29 cellular contexts compared by ENCODE assay signal in the genomic region with DNA sequence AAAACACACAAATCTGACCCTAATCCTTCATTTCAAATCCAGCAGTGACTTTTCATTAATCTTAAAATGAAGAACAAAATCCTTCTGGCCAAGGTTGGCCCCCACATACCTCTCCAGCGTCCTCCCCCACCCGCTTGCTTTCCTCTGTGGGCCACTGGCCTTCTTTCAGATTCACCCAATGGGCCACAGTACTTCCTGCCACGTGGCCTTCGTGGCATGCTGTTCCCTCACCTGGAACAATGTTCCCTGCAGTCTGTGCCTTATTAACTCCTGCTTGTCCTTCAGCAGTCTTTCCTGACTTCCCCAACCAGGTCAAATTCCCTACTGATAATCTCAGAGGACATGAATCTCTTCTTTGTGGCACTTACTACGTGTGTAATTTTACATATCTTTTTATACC. TPM values are rescaled to one million over a fixed set of nuclear protein-coding genes. Genes with fewer than 3 reads are reported as not detected.
DNase-seq lines count a peak whose midpoint lies in the region; ATAC-seq and TF ChIP-seq lines count a peak whose summit lies in the region.
"Had no signal": no experiment of that assay in that cellular context is flagged by ENCODE, and none has a peak within 500 bp of the region (broad histone marks: within the 10 kb centered on the region; RNA-seq: fewer than 3 reads in every experiment).

No MANE protein-coding gene starts in this region.

- H3K36me3 ChIP-seq in neural progenitor cell (no peaks in the 10 kb centered on the region), upper lobe of right lung (peaks cover 13% of the 10 kb centered on the region)

- no peak for TF ChIP-seq CTCF in HL-60 (IDR thresholded peaks at IDR 0.05; ENCODE audit: insufficient read depth, low read length)
- no peak for TF ChIP-seq CTCF in WTC11 (IDR thresholded peaks at IDR 0.05)
- TF ChIP-seq CTCF in neural progenitor cell (IDR thresholded peaks at IDR 0.05): no peak
- TF ChIP-seq CTCF in upper lobe of right lung (IDR thresholded peaks at IDR 0.05): no peak

- DNase-seq in HL-60 (ENCODE audit: low read depth in 1 of 2, low spot score in 1 of 2) (no peak), WTC11 (ENCODE audit: low spot score) (no peak), neural progenitor cell (ENCODE audit: low spot score) (no peak), upper lobe of right lung (no peak)
- DNase-seq in activated T-helper 2 cell treated with anti-CD3 and anti-CD28 coated beads, Interferon-gamma antibody, Interleukin-2, Interleukin-4, amounts not matched to agents 10 μg/mL and 5 μg/mL and 100 μg/mL, durations not matched to agents 14 hours and 24 hours and 36 hours (ENCODE audit: low spot score): no peak
- DNase-seq: activated CD4-positive, alpha-beta T cell treated with anti-CD3 and anti-CD28 coated beads for 48 hours; activated CD8-positive, alpha-beta memory T cell treated with anti-CD3 and anti-CD28 coated beads, Interleukin-2, amount 10 ng/mL, durations not matched to agents 7 days and 5 days; CD4-positive, CD25-positive, alpha-beta regulatory T cell; heart right ventricle; left lung; NCI-H1105 treated with DMSO at 0.1 percent for 48 hours; NCI-H2081; NCI-H446; stimulated activated CD4-positive, alpha-beta T cell treated with anti-CD3 and anti-CD28 coated beads, Interleukin-2, amount 100 ng/mL, for 24 hours had no signal

- intact Hi-C loops in upper lobe of right lung (cut with DNase I): no loop called here
- intact Hi-C loops in activated T-helper 2 cell treated with anti-CD3 and anti-CD28 coated beads, Interferon-gamma antibody, Interleukin-2, Interleukin-4, amounts not matched to agents 10 μg/mL and 5 μg/mL and 100 μg/mL, durations not matched to agents 14 hours and 24 hours and 36 hours (cut with micrococcal nuclease): no loop called here

- no peak overlapping the region for H3K4me3 ChIP-seq in HL-60 (replicated peaks; ENCODE audit: insufficient read depth, low read length)
- no peak overlapping the region for H3K4me3 ChIP-seq in neural progenitor cell
- no peak overlapping the region for H3K4me3 ChIP-seq in upper lobe of right lung
- H3K4me3 ChIP-seq: heart right ventricle, left lung, psoas muscle, skin epidermis had no signal

- H3K79me2 ChIP-seq in neural progenitor cell (ENCODE audit: low read depth): no peaks in the 10 kb centered on the region

- H3K9me3 ChIP-seq in neural progenitor cell (ENCODE audit: low read depth) (no peaks in the 10 kb centered on the region), upper lobe of right lung (no peaks in the 10 kb centered on the region)
- H3K9me3 ChIP-seq: heart right ventricle, left lung, psoas muscle had no signal

- no peaks in the 10 kb centered on the region for H3K27me3 ChIP-seq in HL-60 (ENCODE audit: insufficient read depth, poor library complexity, severe bottlenecking)
- no peaks in the 10 kb centered on the region for H3K27me3 ChIP-seq in neural progenitor cell
- H3K27me3 ChIP-seq in upper lobe of right lung: no peaks in the 10 kb centered on the region
- H3K27me3 ChIP-seq: heart right ventricle, left lung had no signal

- peaks cover 70% of the 10 kb centered on the region for H3F3A ChIP-seq in neural progenitor cell (ENCODE audit: low read depth)

- POLR2A ChIA-PET in WTC11 (lab: Charles Lee): no interaction called here

- CTCF ChIA-PET in WTC11 (lab: Charles Lee): interaction anchor here (1.4 kb wide), 1 partner anchor 12 kb away, joined by 6 read pairs; a partner anchor contains a TSS

- H3K36me3 Mint-ChIP-seq in WTC11: peaks cover 21% of the 10 kb centered on the region
- peaks cover 6% of the 10 kb centered on the region for H3K36me3 Mint-ChIP-seq in neural progenitor cell
- H3K36me3 Mint-ChIP-seq in activated T-helper 2 cell treated with anti-CD3 and anti-CD28 coated beads, Interferon-gamma antibody, Interleukin-2, Interleukin-4, amounts not matched to agents 10 μg/mL and 5 μg/mL and 100 μg/mL, durations not matched to agents 14 hours and 24 hours and 36 hours (ENCODE audit: low read depth): no peaks in the 10 kb centered on the region
- H3K36me3 Mint-ChIP-seq: activated CD8-positive, alpha-beta memory T cell treated with anti-CD3 and anti-CD28 coated beads, Interleukin-2, amount 10 ng/mL, durations not matched to agents 7 days and 5 days had no signal

- no peak for ATAC-seq in WTC11
- ATAC-seq in GM21528 (IDR thresholded peaks at IDR 0.05; ENCODE audit: low FRiP score, unreplicated experiment): no peak
- no peak for ATAC-seq in upper lobe of right lung
- ATAC-seq: activated CD8-positive, alpha-beta memory T cell treated with anti-CD3 and anti-CD28 coated beads, Interleukin-2, amount 10 ng/mL, durations not matched to agents 7 days and 5 days; activated naive CD4-positive, alpha-beta T cell treated with anti-CD3 and anti-CD28 coated beads, Interleukin-2, amount 50 U/mL, for 72 hours; heart right ventricle; left lung; Panc1; psoas muscle; stimulated activated effector memory CD8-positive, alpha-beta T cell treated with anti-CD3 and anti-CD28 coated beads, Interleukin-12 subunit alpha, Interleukin-12 subunit beta, amount 100 ng/mL, for 72 hours had no signal

- H3K9me3 Mint-ChIP-seq in WTC11 (no peaks in the 10 kb centered on the region), neural progenitor cell (no peaks in the 10 kb centered on the region)
- no peaks in the 10 kb centered on the region for H3K9me3 Mint-ChIP-seq in activated T-helper 2 cell treated with anti-CD3 and anti-CD28 coated beads, Interferon-gamma antibody, Interleukin-2, Interleukin-4, amounts not matched to agents 10 μg/mL and 5 μg/mL and 100 μg/mL, durations not matched to agents 14 hours and 24 hours and 36 hours
- H3K9me3 Mint-ChIP-seq: activated naive CD4-positive, alpha-beta T cell treated with anti-CD3 and anti-CD28 coated beads, Interleukin-2, amount 50 U/mL, for 72 hours; activated T-helper 1 cell treated with anti-CD3 and anti-CD28 coated beads, Interleukin-12 subunit alpha, Interleukin-12 subunit beta, Interleukin-2, Interleukin-4 antibody, amounts not matched to agents 30 ng/mL and 10 ng/mL and 1 ng/mL, durations not matched to agents 14 hours and 24 hours and 36 hours; CD4-positive, CD25-positive, alpha-beta regulatory T cell; central memory CD8-positive, alpha-beta T cell; neural crest cell; stimulated activated effector memory CD8-positive, alpha-beta T cell treated with anti-CD3 and anti-CD28 coated beads, Interleukin-12 subunit alpha, Interleukin-12 subunit beta, amount 100 ng/mL, for 72 hours; T-helper 1 cell treated with Interleukin-12 subunit alpha and Interleukin-12 subunit beta and Interleukin-4 antibody, amounts not matched to agents 30 μg/mL and 1 μg/mL, for 36 hours had no signal

- H3K27me3 Mint-ChIP-seq in WTC11 (ENCODE audit: low read depth): no peaks in the 10 kb centered on the region; the same call in 1 of the 2 replicates
- peaks cover 11% of the 10 kb centered on the region for H3K27me3 Mint-ChIP-seq in neural progenitor cell (ENCODE audit: insufficient read depth, low read depth)
- H3K27me3 Mint-ChIP-seq in activated T-helper 2 cell treated with anti-CD3 and anti-CD28 coated beads, Interferon-gamma antibody, Interleukin-2, Interleukin-4, amounts not matched to agents 10 μg/mL and 5 μg/mL and 100 μg/mL, durations not matched to agents 14 hours and 24 hours and 36 hours (ENCODE audit: low read depth): no peaks in the 10 kb centered on the region
- H3K27me3 Mint-ChIP-seq: activated CD8-positive, alpha-beta memory T cell treated with anti-CD3 and anti-CD28 coated beads, Interleukin-2, amount 10 ng/mL, durations not matched to agents 7 days and 5 days; central memory CD8-positive, alpha-beta T cell had no signal

- H3K4me1 ChIP-seq in neural progenitor cell (peaks cover 9% of the 10 kb centered on the region), upper lobe of right lung (peaks cover 5% of the 10 kb centered on the region)
- H3K4me1 ChIP-seq: psoas muscle had no signal

- H3K4me2 ChIP-seq in neural progenitor cell: no peak overlapping the region

- no peak overlapping the region for H2AFZ ChIP-seq in neural progenitor cell (replicated peaks)

- H3K4me3 Mint-ChIP-seq in WTC11 (no peak overlapping the region), neural progenitor cell (no peak overlapping the region)
- no peak overlapping the region for H3K4me3 Mint-ChIP-seq in activated T-helper 2 cell treated with anti-CD3 and anti-CD28 coated beads, Interferon-gamma antibody, Interleukin-2, Interleukin-4, amounts not matched to agents 10 μg/mL and 5 μg/mL and 100 μg/mL, durations not matched to agents 14 hours and 24 hours and 36 hours (ENCODE audit: low read depth)
- H3K4me3 Mint-ChIP-seq: activated CD8-positive, alpha-beta memory T cell treated with anti-CD3 and anti-CD28 coated beads, Interleukin-2, amount 10 ng/mL, durations not matched to agents 7 days and 5 days; activated T-helper 1 cell treated with anti-CD3 and anti-CD28 coated beads, Interleukin-12 subunit alpha, Interleukin-12 subunit beta, Interleukin-2, Interleukin-4 antibody, amounts not matched to agents 30 ng/mL and 10 ng/mL and 1 ng/mL, durations not matched to agents 14 hours and 24 hours and 36 hours; central memory CD8-positive, alpha-beta T cell; neural crest cell; stimulated activated effector memory CD8-positive, alpha-beta T cell treated with anti-CD3 and anti-CD28 coated beads, Interleukin-12 subunit alpha, Interleukin-12 subunit beta, amount 100 ng/mL, for 72 hours; T-helper 1 cell treated with Interleukin-12 subunit alpha and Interleukin-12 subunit beta and Interleukin-4 antibody, amounts not matched to agents 30 μg/mL and 1 μg/mL, for 36 hours had no signal

- no peak overlapping the region for H3K9ac ChIP-seq in neural progenitor cell

- H3K27ac ChIP-seq in HL-60 (replicated peaks): peak overlapping the region; percentile 19; the same call in 1 of the 2 replicates
- H3K27ac ChIP-seq in neural progenitor cell: no peak overlapping the region
- no peak overlapping the region for H3K27ac ChIP-seq in upper lobe of right lung
- H3K27ac ChIP-seq: heart right ventricle, left lung, psoas muscle, skin epidermis had no signal

- 0 out of 2 replicates have a peak overlapping the region, but pooled peaks have one; percentile 10 for H3K27ac Mint-ChIP-seq in WTC11
- peak overlapping the region; percentile 13 for H3K27ac Mint-ChIP-seq in neural progenitor cell
- no peak overlapping the region for H3K27ac Mint-ChIP-seq in activated T-helper 2 cell treated with anti-CD3 and anti-CD28 coated beads, Interferon-gamma antibody, Interleukin-2, Interleukin-4, amounts not matched to agents 10 μg/mL and 5 μg/mL and 100 μg/mL, durations not matched to agents 14 hours and 24 hours and 36 hours
- H3K27ac Mint-ChIP-seq: activated CD8-positive, alpha-beta memory T cell treated with anti-CD3 and anti-CD28 coated beads, Interleukin-2, amount 10 ng/mL, durations not matched to agents 7 days and 5 days; activated naive CD4-positive, alpha-beta T cell treated with anti-CD3 and anti-CD28 coated beads, Interleukin-2, amount 50 U/mL, for 72 hours; activated T-helper 1 cell treated with anti-CD3 and anti-CD28 coated beads, Interleukin-12 subunit alpha, Interleukin-12 subunit beta, Interleukin-2, Interleukin-4 antibody, amounts not matched to agents 30 ng/mL and 10 ng/mL and 1 ng/mL, durations not matched to agents 14 hours and 24 hours and 36 hours; stimulated activated effector memory CD8-positive, alpha-beta T cell treated with anti-CD3 and anti-CD28 coated beads, Interleukin-12 subunit alpha, Interleukin-12 subunit beta, amount 100 ng/mL, for 72 hours; T-helper 1 cell treated with Interleukin-12 subunit alpha and Interleukin-12 subunit beta and Interleukin-4 antibody, amounts not matched to agents 30 μg/mL and 1 μg/mL, for 36 hours had no signal

- peaks cover 4% of the 10 kb centered on the region; the same call in 1 of the 2 replicates for H3K4me1 Mint-ChIP-seq in WTC11
- peaks cover 13% of the 10 kb centered on the region for H3K4me1 Mint-ChIP-seq in neural progenitor cell
- peaks cover 4% of the 10 kb centered on the region for H3K4me1 Mint-ChIP-seq in activated T-helper 2 cell treated with anti-CD3 and anti-CD28 coated beads, Interferon-gamma antibody, Interleukin-2, Interleukin-4, amounts not matched to agents 10 μg/mL and 5 μg/mL and 100 μg/mL, durations not matched to agents 14 hours and 24 hours and 36 hours (ENCODE audit: low read depth)

- H4K20me1 ChIP-seq in neural progenitor cell (ENCODE audit: low read depth): no peaks in the 10 kb centered on the region

RNA-seq across cellular contexts. Expression of a gene that starts 5.3 kb away (rescaled TPM):
- 46.2 to 49.7 TPM (median 49.2 TPM) in 3 replicates for total RNA-seq in WTC11 (2021)
- total RNA-seq in neural progenitor cell (ENCODE audit: low replicate concordance): 29.2 and 50.0 TPM in 2 replicates
- 44.6 TPM for total RNA-seq in upper lobe of right lung
- total RNA-seq in activated T-helper 2 cell treated with anti-CD3 and anti-CD28 coated beads, Interferon-gamma antibody, Interleukin-2, Interleukin-4, amounts not matched to agents 10 μg/mL and 5 μg/mL and 100 μg/mL, durations not matched to agents 14 hours and 24 hours and 36 hours: 56.8 and 58.3 TPM in 2 replicates

RNA-seq across cellular contexts. Expression of a gene that starts 11.3 kb away (rescaled TPM):
- total RNA-seq in WTC11 (2021) (65.6 to 74.1 TPM (median 69.9 TPM) in 3 replicates), neural progenitor cell (ENCODE audit: low replicate concordance) (21.5 and 64.6 TPM in 2 replicates), upper lobe of right lung (28.7 TPM)
- total RNA-seq in activated T-helper 2 cell treated with anti-CD3 and anti-CD28 coated beads, Interferon-gamma antibody, Interleukin-2, Interleukin-4, amounts not matched to agents 10 μg/mL and 5 μg/mL and 100 μg/mL, durations not matched to agents 14 hours and 24 hours and 36 hours: 67.0 and 75.0 TPM in 2 replicates

RNA-seq across cellular contexts. Expression of a gene that starts 18.4 kb away (rescaled TPM):
- total RNA-seq in WTC11 (2021): 195 to 230 TPM (median 203 TPM) in 3 replicates
- 85.3 and 234 TPM in 2 replicates for total RNA-seq in neural progenitor cell (ENCODE audit: low replicate concordance)
- 102 TPM for total RNA-seq in upper lobe of right lung
- total RNA-seq in activated T-helper 2 cell treated with anti-CD3 and anti-CD28 coated beads, Interferon-gamma antibody, Interleukin-2, Interleukin-4, amounts not matched to agents 10 μg/mL and 5 μg/mL and 100 μg/mL, durations not matched to agents 14 hours and 24 hours and 36 hours: 11.3 and 13.7 TPM in 2 replicates

RNA-seq across cellular contexts. Expression of a gene that starts 29.3 kb away (rescaled TPM):
- total RNA-seq in WTC11 (2021) (0.66 to 0.80 TPM in 2 of 3 replicates, not detected in the other), neural progenitor cell (ENCODE audit: low replicate concordance) (not detected in 2 replicates), upper lobe of right lung (369 TPM)
- not detected in 2 replicates for total RNA-seq in activated T-helper 2 cell treated with anti-CD3 and anti-CD28 coated beads, Interferon-gamma antibody, Interleukin-2, Interleukin-4, amounts not matched to agents 10 μg/mL and 5 μg/mL and 100 μg/mL, durations not matched to agents 14 hours and 24 hours and 36 hours
- total RNA-seq: activated CD8-positive, alpha-beta memory T cell treated with anti-CD3 and anti-CD28 coated beads, Interleukin-2, amount 10 ng/mL, durations not matched to agents 7 days and 5 days; activated naive CD4-positive, alpha-beta T cell treated with anti-CD3 and anti-CD28 coated beads, Interleukin-2, amount 50 U/mL, for 72 hours; activated T-helper 1 cell treated with anti-CD3 and anti-CD28 coated beads, Interleukin-12 subunit alpha, Interleukin-12 subunit beta, Interleukin-2, Interleukin-4 antibody, amounts not matched to agents 30 ng/mL and 10 ng/mL and 1 ng/mL, durations not matched to agents 14 hours and 24 hours and 36 hours; astrocyte; CD4-positive, CD25-positive, alpha-beta regulatory T cell; H4; heart right ventricle; mononuclear cell; neural crest cell; psoas muscle; SK-MEL-5; temporal lobe had no signal

RNA-seq across cellular contexts. Expression of a gene that starts 38.1 kb away (rescaled TPM):
- total RNA-seq in WTC11 (2021) (0.15 to 0.21 TPM (median 0.18 TPM) in 3 replicates), neural progenitor cell (ENCODE audit: low replicate concordance) (0.03 TPM in 1 of 2 replicates, not detected in the other), upper lobe of right lung (4.6 TPM)
- not detected in 2 replicates for total RNA-seq in activated T-helper 2 cell treated with anti-CD3 and anti-CD28 coated beads, Interferon-gamma antibody, Interleukin-2, Interleukin-4, amounts not matched to agents 10 μg/mL and 5 μg/mL and 100 μg/mL, durations not matched to agents 14 hours and 24 hours and 36 hours
- total RNA-seq: activated CD8-positive, alpha-beta memory T cell treated with anti-CD3 and anti-CD28 coated beads, Interleukin-2, amount 10 ng/mL, durations not matched to agents 7 days and 5 days; activated naive CD4-positive, alpha-beta T cell treated with anti-CD3 and anti-CD28 coated beads, Interleukin-2, amount 50 U/mL, for 72 hours; activated T-helper 1 cell treated with anti-CD3 and anti-CD28 coated beads, Interleukin-12 subunit alpha, Interleukin-12 subunit beta, Interleukin-2, Interleukin-4 antibody, amounts not matched to agents 30 ng/mL and 10 ng/mL and 1 ng/mL, durations not matched to agents 14 hours and 24 hours and 36 hours; astrocyte; CD4-positive, CD25-positive, alpha-beta regulatory T cell; H4; mononuclear cell; neural crest cell; psoas muscle; SK-MEL-5; temporal lobe had no signal
